In the genomic region with DNA sequence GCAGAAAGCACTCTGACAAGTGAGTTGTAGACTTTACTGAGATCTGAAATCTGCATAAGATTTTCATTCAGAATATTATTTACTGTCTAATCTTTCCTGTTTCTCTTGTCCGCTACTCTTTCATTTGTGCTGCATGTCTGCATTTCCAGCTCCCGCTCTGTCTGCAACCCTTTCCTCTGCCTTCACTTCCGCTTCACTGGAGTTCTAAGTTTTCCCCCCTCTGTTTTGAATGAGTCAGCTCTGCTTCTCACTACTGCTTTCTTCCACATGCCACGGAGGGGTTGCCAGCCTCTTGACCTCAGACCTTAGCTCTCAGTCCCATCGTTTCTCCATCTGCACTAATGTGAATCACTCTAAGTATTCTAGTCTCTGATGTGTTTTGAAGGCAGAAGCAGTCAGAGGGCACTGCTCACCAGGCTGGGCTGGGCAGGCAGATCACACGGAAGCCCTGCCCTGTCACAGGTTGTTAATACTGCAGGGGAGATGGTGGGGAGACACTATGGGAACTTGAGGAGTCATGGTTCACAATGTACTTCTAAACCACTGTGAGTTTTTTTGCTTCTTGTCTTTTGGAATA, we compare ENCODE assay signal across 8 cellular contexts. TPM values are rescaled to one million over a fixed set of nuclear protein-coding genes. Genes with fewer than 3 reads are reported as not detected.
"Had no signal": no experiment of that assay in that cellular context is flagged by ENCODE, and none has a peak within 500 bp of the region (broad histone marks: within the 10 kb centered on the region; RNA-seq: fewer than 3 reads in every experiment).

No MANE protein-coding gene starts in this region.

RNA-seq across cellular contexts. Expression of a gene that starts 24.3 kb away (rescaled TPM):
- total RNA-seq: activated CD4-positive, alpha-beta memory T cell treated with anti-CD3 and anti-CD28 coated beads, Interleukin-2, amount 10 ng/mL, durations not matched to agents 7 days and 5 days; activated CD4-positive, alpha-beta T cell treated with anti-CD3 and anti-CD28 coated beads for 36 hours; activated CD4-positive, alpha-beta T cell treated with anti-CD3 and anti-CD28 coated beads, Interleukin-2, amount 10 ng/mL, durations not matched to agents 7 days and 5 days; activated naive CD4-positive, alpha-beta T cell treated with anti-CD3 and anti-CD28 coated beads for 36 hours; ascending aorta; bronchial epithelial cell; T-cell had no signal

RNA-seq across cellular contexts. Expression of a gene that starts 27.6 kb away (rescaled TPM):
- total RNA-seq: ascending aorta, WTC11 had no signal
